8 cellular contexts compared by ENCODE assay signal in the genomic region with DNA sequence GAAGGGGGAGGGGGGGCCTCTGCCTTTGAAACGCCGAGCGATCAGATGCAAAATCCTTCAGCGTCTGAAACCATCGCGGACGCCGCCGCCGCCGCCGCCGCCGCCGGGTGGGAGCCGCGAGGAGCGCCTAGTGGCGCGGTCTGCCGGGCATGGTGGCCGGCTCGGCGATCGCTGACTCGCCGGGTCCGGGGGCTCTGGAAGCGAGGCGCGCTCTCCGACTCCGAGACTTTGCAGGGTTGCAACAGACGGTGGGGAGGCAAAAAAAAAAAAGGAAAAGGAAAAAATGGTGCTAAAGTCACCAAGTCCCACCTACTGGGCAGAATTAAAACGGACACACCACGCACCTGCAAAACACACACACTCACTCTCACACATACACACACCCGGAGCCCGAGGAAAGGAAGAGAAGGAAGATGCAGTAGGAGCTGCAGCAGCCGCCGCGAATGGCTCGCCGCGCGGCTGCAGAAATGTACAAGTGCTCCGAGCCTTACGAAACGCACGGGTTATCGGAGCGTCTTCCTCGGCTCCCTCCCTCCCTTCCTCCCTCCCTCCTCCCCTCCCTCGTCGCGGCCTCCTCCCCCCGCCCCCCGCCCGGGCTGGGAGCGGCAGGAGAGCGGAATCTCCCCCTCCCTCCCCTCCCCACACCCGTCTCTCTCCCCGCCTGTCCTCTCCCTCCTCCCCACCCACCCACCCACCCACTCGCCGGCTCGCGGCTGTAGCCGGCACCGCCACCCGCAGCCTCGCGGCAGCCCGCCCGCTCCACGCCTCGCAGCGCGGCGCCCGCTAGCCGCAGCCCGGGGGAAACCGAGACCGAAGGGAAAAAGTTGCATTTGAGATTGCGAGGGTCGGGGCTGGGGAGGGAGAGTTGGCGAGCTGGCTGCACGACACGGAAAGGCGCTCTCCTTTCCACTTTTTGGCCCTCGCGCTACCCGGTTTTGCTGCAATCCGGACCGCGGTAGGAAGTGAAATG. TPM values are rescaled to one million over a fixed set of nuclear protein-coding genes. Genes with fewer than 3 reads are reported as not detected.
DNase-seq lines count a peak whose midpoint lies in the region; TF ChIP-seq lines count a peak whose summit lies in the region.

A gene (minus strand): TSS at position 479 of the 970 bp plus-strand sequence. CDS start 586 bp downstream, outside the sequence.

- H2BK12ac ChIP-seq in neuronal stem cell (ENCODE audit: low read length): no peak within 1 kb of the TSS

- H2AFZ ChIP-seq in SK-N-SH (ENCODE audit: low read depth): peak within 1 kb of the TSS; percentile 65; the same call in 1 of the 2 replicates
- H2AFZ ChIP-seq in neuronal stem cell (ENCODE audit: low read length): peak within 1 kb of the TSS; percentile 77
- no peak within 1 kb of the TSS for H2AFZ ChIP-seq in Karpas-422 (ENCODE audit: low read length)

- no peak for TF ChIP-seq POLR2A in esophagus squamous epithelium (IDR thresholded peaks at IDR 0.05)

- TF ChIP-seq CTCF in SK-N-SH (IDR thresholded peaks at IDR 0.05) (0 out of 2 replicates have a peak, but pooled peaks have one; percentile 17), esophagus squamous epithelium (IDR thresholded peaks at IDR 0.05) (no peak)

- H3K4ac ChIP-seq in neuronal stem cell (ENCODE audit: low read length): peak within 1 kb of the TSS; percentile 24

- H3K23ac ChIP-seq in neuronal stem cell (ENCODE audit: low read depth, low read length, poor library complexity): peak within 1 kb of the TSS; percentile 78

- H3K4me1 ChIP-seq in SK-N-SH (ENCODE audit: control insufficient read depth in 1 of 2, insufficient read depth in 2 of 2, low read depth in 1 of 2, low read length in 1 of 2): peaks cover 0 to 18% of the 10 kb centered on the region in 2 experiments; a peak in 1 of 4 replicates
- H3K4me1 ChIP-seq in esophagus squamous epithelium: peaks cover 12 to 32% (median 15%) of the 10 kb centered on the region in 3 donors
- H3K4me1 ChIP-seq in neuronal stem cell (ENCODE audit: control insufficient read depth in 2 of 2, insufficient read depth in 1 of 2, low read depth in 1 of 2, low read length in 2 of 2): peaks cover 4 to 11% of the 10 kb centered on the region in 2 donors
- H3K4me1 ChIP-seq in Karpas-422 (ENCODE audit: low read length): no peaks in the 10 kb centered on the region

- H3K9me3 ChIP-seq in SK-N-SH (no peaks in the 10 kb centered on the region), esophagus squamous epithelium (no peaks in the 10 kb centered on the region), neuronal stem cell (replicated peaks in 1 of 2; ENCODE audit: control insufficient read depth in 2 of 2, insufficient read depth in 1 of 2, low read depth in 1 of 2, low read length in 2 of 2) (no peaks in the 10 kb centered on the region), Karpas-422 (ENCODE audit: low read length) (no peaks in the 10 kb centered on the region)

- H3K36me3 ChIP-seq in SK-N-SH (replicated peaks in 1 of 2; ENCODE audit: control insufficient read depth in 1 of 2, insufficient read depth in 2 of 2, low read length in 1 of 2) (no peaks in the 10 kb centered on the region), esophagus squamous epithelium (no peaks in the 10 kb centered on the region), neuronal stem cell (replicated peaks in 1 of 2; ENCODE audit: control insufficient read depth in 2 of 2, insufficient read depth in 2 of 2, low read length in 2 of 2) (no peaks in the 10 kb centered on the region), Karpas-422 (ENCODE audit: insufficient read depth, low read length) (no peaks in the 10 kb centered on the region)

- peak within 1 kb of the TSS; percentile 90 for H2BK15ac ChIP-seq in neuronal stem cell (ENCODE audit: low read length)

- H3K9me2 ChIP-seq in SK-N-SH: no peaks in the 10 kb centered on the region
- H3K9me2 ChIP-seq in Karpas-422 (replicated peaks; ENCODE audit: insufficient read depth, low read length): no peaks in the 10 kb centered on the region

- H4K91ac ChIP-seq in neuronal stem cell (ENCODE audit: low read depth, low read length, poor library complexity): peak within 1 kb of the TSS; percentile 35

- H2BK120ac ChIP-seq in neuronal stem cell (ENCODE audit: low read depth, low read length): peak within 1 kb of the TSS; percentile 90

- no peaks in the 10 kb centered on the region for H3K79me2 ChIP-seq in SK-N-SH (ENCODE audit: insufficient read depth)
- no peaks in the 10 kb centered on the region for H3K79me2 ChIP-seq in Karpas-422 (ENCODE audit: low read length)

- intact Hi-C loops in esophagus squamous epithelium (cut with DNase I): no loop called here

- H4K8ac ChIP-seq in neuronal stem cell (ENCODE audit: low read depth, low read length): no peak within 1 kb of the TSS

- H3K4me3 ChIP-seq in SK-N-SH (ENCODE audit: low read depth in 2 of 2, low read length in 1 of 2) (peak within 1 kb of the TSS; percentile 37 to 66), esophagus squamous epithelium (peak within 1 kb of the TSS; percentile 6 to 61 (median 30)), neuronal stem cell (ENCODE audit: low read length in 2 of 2) (peak within 1 kb of the TSS; percentile 40 to 90), Karpas-422 (ENCODE audit: low read length) (no peak within 1 kb of the TSS)

- H3K4me2 ChIP-seq in SK-N-SH (peak within 1 kb of the TSS; percentile 95), neuronal stem cell (ENCODE audit: insufficient read depth, low read length, poor library complexity, severe bottlenecking) (peak within 1 kb of the TSS; percentile 97), Karpas-422 (ENCODE audit: low read depth, low read length, poor library complexity, severe bottlenecking) (no peak within 1 kb of the TSS)

- TF ChIP-seq EP300 in SK-N-SH (IDR thresholded peaks at IDR 0.05; ENCODE audit: borderline replicate concordance in 1 of 2, low read depth in 1 of 2, low read length in 1 of 2): no peak

- POLR2A ChIA-PET in SK-N-SH (lab: Yijun Ruan, JAX): interaction anchor here (0.6 kb wide), 1 partner anchor 211 kb away, joined by 4 read pairs; no protein-coding TSS in a partner anchor

- peak within 1 kb of the TSS; percentile 63 for H2BK5ac ChIP-seq in neuronal stem cell (ENCODE audit: low read length)

- no peaks in the 10 kb centered on the region for H3K79me1 ChIP-seq in neuronal stem cell (ENCODE audit: low read depth, low read length)

- peak; percentile 15 for DNase-seq in NCI-H1694 treated with DMSO at 0.1 percent for 48 hours (lab: John Stamatoyannopoulos, UW)
- no peak for DNase-seq in NCI-H1694 (lab: John Stamatoyannopoulos, UW)
- DNase-seq in SK-N-SH: peak; percentile 72
- no peak for DNase-seq in esophagus squamous epithelium (lab: John Stamatoyannopoulos, UW)
- DNase-seq in neuronal stem cell (ENCODE audit: low spot score): peak; percentile 42
- DNase-seq in Karpas-422: no peak
- DNase-seq in NCI-H2029 treated with DMSO at 0.1 percent for 48 hours (lab: John Stamatoyannopoulos, UW): no peak
- no peak for DNase-seq in epidermal melanocyte (ENCODE audit: insufficient read length, low spot score)

- H3K27me3 ChIP-seq in SK-N-SH (ENCODE audit: insufficient read depth): peaks cover 32% of the 10 kb centered on the region; the same call in 1 of the 2 replicates
- H3K27me3 ChIP-seq in esophagus squamous epithelium: peaks cover 8 to 98% (median 21%) of the 10 kb centered on the region in 4 donors
- peaks cover 5 to 75% (median 24%) of the 10 kb centered on the region in 3 experiments for H3K27me3 ChIP-seq in neuronal stem cell (ENCODE audit: control insufficient read depth in 3 of 3, insufficient read depth in 3 of 3, low read depth in 1 of 3, low read length in 3 of 3)
- no peaks in the 10 kb centered on the region for H3K27me3 ChIP-seq in Karpas-422 (ENCODE audit: low read length)

- no peaks in the 10 kb centered on the region for H4K20me1 ChIP-seq in SK-N-SH (ENCODE audit: insufficient read depth)
- no peaks in the 10 kb centered on the region for H4K20me1 ChIP-seq in Karpas-422 (ENCODE audit: insufficient read depth, low read depth, low read length)

- H3K9ac ChIP-seq in SK-N-SH (no peak within 1 kb of the TSS), neuronal stem cell (ENCODE audit: low read depth, low read length, poor library complexity) (peak within 1 kb of the TSS; percentile 83), Karpas-422 (ENCODE audit: low read length) (no peak within 1 kb of the TSS)

- no peaks in the 10 kb centered on the region for H3F3A ChIP-seq in SK-N-SH (replicated peaks; ENCODE audit: insufficient read depth)

- peak within 1 kb of the TSS; percentile 50 for H3K14ac ChIP-seq in neuronal stem cell (ENCODE audit: low read length)

- peak within 1 kb of the TSS; percentile 98 for H3K18ac ChIP-seq in neuronal stem cell (ENCODE audit: low read length)

- WGBS in SK-N-SH (ENCODE audit: low lambda C conversion rate): 2% methylated on average over 80 of the region's 95 CpGs
- 0 to 1% methylated on average over 32 to 45 of the region's 95 CpGs for WGBS in esophagus squamous epithelium, 2 donors
- no CpG with 5 or more reads among the region's 95 CpGs for WGBS in neuronal stem cell (ENCODE audit: extremely low coverage in 2 of 2, insufficient read length in 2 of 2, insufficient replicate concordance in 1 of 2), 2 donors

- CTCF ChIA-PET in SK-N-SH (lab: Yijun Ruan, JAX): interaction anchor here (0.7 to 16.7 kb wide), 4 partner anchors 10 to 195 kb away, joined by 3 to 195 read pairs (median 29); no protein-coding TSS in a partner anchor

- TF ChIP-seq RAD21 in SK-N-SH (IDR thresholded peaks at IDR 0.05; ENCODE audit: low read length): no peak

- H3K27ac ChIP-seq in SK-N-SH (ENCODE audit: low read depth in 2 of 2, low read length in 1 of 2): no peak within 1 kb of the TSS
- peak within 1 kb of the TSS in 2 of 4 donors; percentile 14 to 44 for H3K27ac ChIP-seq in esophagus squamous epithelium
- no peak within 1 kb of the TSS for H3K27ac ChIP-seq in neuronal stem cell (replicated peaks; ENCODE audit: low read length)
- no peak within 1 kb of the TSS for H3K27ac ChIP-seq in Karpas-422 (ENCODE audit: low read length)

- H2AK5ac ChIP-seq in neuronal stem cell (ENCODE audit: low read depth, low read length): no peak within 1 kb of the TSS

TF ChIP-seq in SK-N-SH, 30 proteins besides CTCF, POLR2A, EP300 and RAD21 (continues in another document):
- TF ChIP-seq FOSL2 (IDR thresholded peaks at IDR 0.05; ENCODE audit: borderline replicate concordance, low read depth) (no peak), TEAD4 (IDR thresholded peaks at IDR 0.05; ENCODE audit: borderline replicate concordance, insufficient read depth) (no peak), MXI1 (IDR thresholded peaks at IDR 0.05; ENCODE audit: low read depth, low read length) (no peak), RFX5 (IDR thresholded peaks at IDR 0.05; ENCODE audit: low read length) (no peak), SIN3A (IDR thresholded peaks at IDR 0.05; ENCODE audit: borderline replicate concordance, low read depth, low read length) (no peak), POLR2AphosphoS5 (IDR thresholded peaks at IDR 0.05; ENCODE audit: low read depth, low read length) (no peak)

RNA-seq across cellular contexts. Expression of the gene that starts here (rescaled TPM):
- 2.6 and 3.1 TPM in 2 replicates for polyA plus RNA-seq in SK-N-SH (2012; rRNA removed)
- polyA plus RNA-seq in SK-N-SH (2012; cell fraction: cytosol; rRNA removed): 1.5 and 1.6 TPM in 2 replicates
- 10.5 and 11.8 TPM in 2 replicates for polyA plus RNA-seq in SK-N-SH (2012; cell fraction: nucleus; rRNA removed)
- total RNA-seq in esophagus squamous epithelium: 1 to 10 TPM in 1 of 4 donors, under 1 TPM in 3; 0.09 to 2.7 (median 0.62) TPM
- 7.7 TPM for polyA plus RNA-seq in neuronal stem cell (2013, experiment 1 of 2)
- 7.6 TPM for polyA plus RNA-seq in neuronal stem cell (2013, experiment 2 of 2)
- 0.04 and 0.11 TPM in 2 replicates for total RNA-seq in Karpas-422 (2014; rRNA removed; shearing (Covaris generic); ENCODE audit: low replicate concordance)

Comparison
In these comparisons a context has a peak if more than half of its experiments do, and no peak if none do; other contexts are left out.
1. DNase-seq: peak in NCI-H1694 treated with DMSO at 0.1 percent for 48 hours (single experiment), SK-N-SH (single experiment) and neuronal stem cell (single experiment); none in NCI-H1694 (single experiment), esophagus squamous epithelium (single experiment), Karpas-422 (single experiment), NCI-H2029 treated with DMSO at 0.1 percent for 48 hours (single experiment) and epidermal melanocyte (single experiment).